ENCODE assay signal across 16 cellular contexts in genomic region chr2:141381946-141382345, GRCh38.
DNase-seq lines count a peak whose midpoint lies in the region; ATAC-seq, FAIRE-seq and TF ChIP-seq lines count a peak whose summit lies in the region.
"Had no signal": no experiment of that assay in that cellular context is flagged by ENCODE, and none has a peak within 500 bp of the region (broad histone marks: within the 10 kb centered on the region; RNA-seq: fewer than 3 reads in every experiment).

No MANE protein-coding gene starts in this region.

- no peak overlapping the region for H4K8ac ChIP-seq in H1 (ENCODE audit: extremely low read depth, insufficient read depth, low read length)

- no peak overlapping the region for H3K56ac ChIP-seq in H1 (replicated peaks; ENCODE audit: insufficient read length, low read depth, low read length)

- no peaks in the 10 kb centered on the region for H3K79me2 ChIP-seq in DND-41 (ENCODE audit: insufficient read depth, low read length)
- no peaks in the 10 kb centered on the region for H3K79me2 ChIP-seq in H1 (ENCODE audit: control insufficient read depth in 1 of 2, insufficient read depth in 2 of 2, low read length in 2 of 2)
- H3K79me2 ChIP-seq in mammary epithelial cell (ENCODE audit: insufficient read depth, low read length) = no peaks in the 10 kb centered on the region

- H3K4me2 ChIP-seq in DND-41 (ENCODE audit: insufficient read depth, low read length) = no peak overlapping the region; the same call in 1 of the 2 replicates
- no peak overlapping the region for H3K4me2 ChIP-seq in H1 (ENCODE audit: insufficient read depth in 1 of 2, low read depth in 2 of 2, low read length in 2 of 2)
- H3K4me2 ChIP-seq in mammary epithelial cell (ENCODE audit: insufficient read depth, low read depth, low read length) = no peak overlapping the region
- H3K4me2 ChIP-seq: BLaER1 had no signal

- DNase-seq in DND-41 (no peak), NCI-H446 treated with DMSO at 0.1 percent for 48 hours (lab: John Stamatoyannopoulos, UW) (peak; percentile 90), H1 (ENCODE audit: low read depth in 1 of 2, low spot score in 2 of 2) (no peak), pons (ENCODE audit: low spot score) (peak; percentile 8), mammary epithelial cell (no peak), SHP77 (lab: John Stamatoyannopoulos, UW) (no peak), NCI-H1092 treated with DMSO at 0.1 percent for 48 hours (lab: John Stamatoyannopoulos, UW) (no peak)
- DNase-seq: 8988T; CD4-positive, alpha-beta memory T cell; DMS153; DMS79 had no signal

- H4K20me1 ChIP-seq in DND-41 (ENCODE audit: insufficient read depth, low read length) (no peaks in the 10 kb centered on the region), H1 (replicated peaks in 1 of 2; ENCODE audit: control insufficient read depth in 1 of 2, insufficient read depth in 2 of 2, low read length in 2 of 2) (no peaks in the 10 kb centered on the region), mammary epithelial cell (ENCODE audit: insufficient read depth, low read length) (no peaks in the 10 kb centered on the region)
- H4K20me1 ChIP-seq: BLaER1 had no signal

- 89% methylated on average over 1 of the region's 1 CpG; no CpG with 5 or more reads in 1 of the 2 experiments for WGBS in H1 (ENCODE audit: extremely low coverage in 1 of 2, insufficient coverage in 1 of 2, insufficient read length in 1 of 2, insufficient replicate concordance in 2 of 2, low coverage in 1 of 2, low lambda C conversion rate in 2 of 2, missing lambda C conversion rate in 1 of 2), 2 experiments
- WGBS in mammary epithelial cell (ENCODE audit: low coverage, missing lambda C conversion rate) = 63% methylated on average over 1 of the region's 1 CpG

- in situ Hi-C loops in mammary epithelial cell (cut with MboI; ENCODE audit: low sequenced_read_pairs in 2 of 2) = no loop called here

- H3K27ac ChIP-seq in DND-41 (ENCODE audit: low read length) (peak overlapping the region; percentile 94), H1 (ENCODE audit: low read depth, low read length) (no peak overlapping the region), mammary epithelial cell (ENCODE audit: insufficient read depth, low read depth, low read length) (no peak overlapping the region)
- H3K27ac ChIP-seq: BLaER1, HL-60 had no signal

- CTCF ChIA-PET in H1 (lab: Charles Lee; ENCODE audit: partially characterized antibody) = interaction anchor here (0.6 kb wide), 1 partner anchor 637 kb away, joined by 3 read pairs; no protein-coding TSS in a partner anchor
- CTCF ChIA-PET in mammary epithelial cell (lab: Charles Lee; ENCODE audit: low non-redundant PET) = no interaction called here

- no peak overlapping the region for H3K4ac ChIP-seq in H1 (replicated peaks; ENCODE audit: insufficient read length, low read depth, low read length)

- TF ChIP-seq CTCF in DND-41 (IDR thresholded peaks at IDR 0.05; ENCODE audit: borderline replicate concordance, extremely low read depth, low read length, poor library complexity, severe bottlenecking) = no peak
- no peak for TF ChIP-seq CTCF in H1 (IDR thresholded peaks at IDR 0.05; ENCODE audit: control extremely low read depth in 1 of 3, insufficient read depth in 1 of 3, low read depth in 1 of 3, low read length in 3 of 3)
- TF ChIP-seq CTCF in mammary epithelial cell (conservative IDR thresholded peaks at IDR 0.05 in 1 of 2, IDR thresholded peaks at IDR 0.05 in 1 of 2; ENCODE audit: extremely low read depth in 1 of 2, insufficient read depth in 1 of 2, low read depth in 1 of 2, low read length in 2 of 2) = no peak

- H3K27me3 ChIP-seq in DND-41 (ENCODE audit: insufficient read depth, low read length, poor library complexity) (no peaks in the 10 kb centered on the region), H1 (replicated peaks in 1 of 4; ENCODE audit: control insufficient read depth in 3 of 4, extremely low read depth in 1 of 4, insufficient read depth in 3 of 4, low read length in 3 of 4) (no peaks in the 10 kb centered on the region), mammary epithelial cell (ENCODE audit: insufficient read depth, low read length) (no peaks in the 10 kb centered on the region)
- H3K27me3 ChIP-seq: BLaER1 had no signal

- H2BK120ac ChIP-seq in H1 (replicated peaks; ENCODE audit: low read depth, low read length) = no peak overlapping the region

- no peak for TF ChIP-seq RAD21 in H1 (IDR thresholded peaks at IDR 0.05 in 1 of 2, conservative IDR thresholded peaks at IDR 0.05 in 1 of 2; ENCODE audit: low read depth in 2 of 2, low read length in 2 of 2)

- peaks cover 4% of the 10 kb centered on the region for H3K9me3 ChIP-seq in DND-41 (ENCODE audit: insufficient read depth, low read length, severe bottlenecking)
- 0 out of 4 replicates have a peak, but pooled peaks cover 0 to 2% of the 10 kb centered on the region in 2 experiments for H3K9me3 ChIP-seq in H1 (ENCODE audit: insufficient read depth in 2 of 2, low read depth in 1 of 2, low read length in 1 of 2)
- no peaks in the 10 kb centered on the region for H3K9me3 ChIP-seq in mammary epithelial cell (replicated peaks; ENCODE audit: insufficient read depth, low read length)
- H3K9me3 ChIP-seq: BLaER1, HAP-1 had no signal

- no peak for TF ChIP-seq POLR2A in H1 (IDR thresholded peaks at IDR 0.05; ENCODE audit: control extremely low read depth in 1 of 2, low read depth in 2 of 2, low read length in 2 of 2)

- H3K79me1 ChIP-seq in H1 (ENCODE audit: low read depth, low read length) = no peaks in the 10 kb centered on the region

- BruUV-seq in mammary epithelial cell (replicated peaks; lab: Mats Ljungman, UMichigan) = no TSS peak

- H2BK15ac ChIP-seq in H1 (ENCODE audit: low read length) = no peak overlapping the region

- TF ChIP-seq EP300 in H1 (IDR thresholded peaks at IDR 0.05; ENCODE audit: borderline replicate concordance in 1 of 2, low read depth in 2 of 2, low read length in 2 of 2) = no peak

- H3K4me3 ChIP-seq in DND-41 (ENCODE audit: low read depth in 1 of 2, low read length in 2 of 2) (no peak overlapping the region), H1 (ENCODE audit: extremely low read depth in 1 of 4, insufficient read depth in 2 of 4, low read depth in 3 of 4, low read length in 4 of 4) (no peak overlapping the region), mammary epithelial cell (replicated peaks in 1 of 3; ENCODE audit: insufficient read depth in 1 of 3, low read depth in 2 of 3, low read length in 3 of 3) (no peak overlapping the region)
- H3K4me3 ChIP-seq: BLaER1, GM12878, HAP-1 had no signal

- H3K36me3 ChIP-seq in DND-41 (ENCODE audit: insufficient read depth, low read length) = no peaks in the 10 kb centered on the region
- H3K36me3 ChIP-seq in H1 (ENCODE audit: control insufficient read depth in 2 of 4, insufficient read depth in 4 of 4, low read length in 3 of 4) = no peaks in the 10 kb centered on the region
- no peaks in the 10 kb centered on the region for H3K36me3 ChIP-seq in mammary epithelial cell (ENCODE audit: insufficient read depth, low read length)
- H3K36me3 ChIP-seq: BLaER1, HAP-1 had no signal

- H3K23ac ChIP-seq in H1 (ENCODE audit: insufficient read length) = no peak overlapping the region

- H3K4me1 ChIP-seq in DND-41 (ENCODE audit: insufficient read depth, low read length) (peaks cover 74% of the 10 kb centered on the region), H1 (replicated peaks in 1 of 4; ENCODE audit: control insufficient read depth in 3 of 4, insufficient read depth in 4 of 4, low read length in 3 of 4) (no peaks in the 10 kb centered on the region), mammary epithelial cell (ENCODE audit: insufficient read depth, low read length) (no peaks in the 10 kb centered on the region)
- H3K4me1 ChIP-seq: HAP-1 had no signal

- intact Hi-C loops in mammary epithelial cell (cut with micrococcal nuclease) = no loop called here

- H3K23me2 ChIP-seq in H1 (ENCODE audit: low read depth, low read length) = no peaks in the 10 kb centered on the region

- no peak overlapping the region for H3K18ac ChIP-seq in H1 (ENCODE audit: extremely low read depth, low read length)

- no peak for ATAC-seq in DND-41 (ENCODE audit: insufficient read depth, low read depth)
- ATAC-seq: GM12878 had no signal

- no peak overlapping the region for H2BK12ac ChIP-seq in H1 (ENCODE audit: low read depth, low read length)

- FAIRE-seq in H1 (lab: Jason Lieb, UNC) = no peak
- FAIRE-seq: GM12878, GM19239 had no signal

- no peak overlapping the region for H2BK20ac ChIP-seq in H1 (ENCODE audit: low read length)

- no peak overlapping the region for H3K9ac ChIP-seq in DND-41 (ENCODE audit: low read depth, low read length)
- no peak overlapping the region for H3K9ac ChIP-seq in H1 (replicated peaks in 1 of 4; ENCODE audit: extremely low read depth in 1 of 4, low read depth in 3 of 4, low read length in 3 of 4)
- no peak overlapping the region for H3K9ac ChIP-seq in mammary epithelial cell (ENCODE audit: insufficient read depth, low read length)
- H3K9ac ChIP-seq: BLaER1 had no signal

- no peak overlapping the region for H2AK5ac ChIP-seq in H1 (ENCODE audit: low read depth, low read length)

- H4K91ac ChIP-seq in H1 (replicated peaks; ENCODE audit: insufficient read length, low read length) = no peak overlapping the region

- dilution Hi-C loops in mammary epithelial cell (cut with HindIII; ENCODE audit: low sequenced_read_pairs) = no loop called here

- POLR2A ChIA-PET in H1 (lab: Charles Lee; ENCODE audit: partially characterized antibody) = no interaction called here

- H2AFZ ChIP-seq in DND-41 (ENCODE audit: low read depth, low read length) = peak overlapping the region; percentile 40
- peak overlapping the region; percentile 64; the same call in 1 of the 2 replicates for H2AFZ ChIP-seq in H1 (ENCODE audit: low read length)
- H2AFZ ChIP-seq in mammary epithelial cell (ENCODE audit: low read depth, low read length) = no peak overlapping the region

- H4K5ac ChIP-seq in H1 (ENCODE audit: insufficient read length, low read depth, low read length) = no peak overlapping the region

- no peak overlapping the region for H3K14ac ChIP-seq in H1 (ENCODE audit: insufficient read length)

- no peak overlapping the region for H2BK5ac ChIP-seq in H1 (ENCODE audit: low read depth, low read length)

TF ChIP-seq in H1, 55 proteins besides CTCF, POLR2A, EP300 and RAD21 (continues in another document):
- TF ChIP-seq ASH2L (IDR thresholded peaks at IDR 0.05; ENCODE audit: low read length) (no peak), NRF1 (IDR thresholded peaks at IDR 0.05; ENCODE audit: low read depth, low read length) (no peak), KDM5A (IDR thresholded peaks at IDR 0.05; ENCODE audit: low read length) (no peak), TAF7 (optimal IDR thresholded peaks at IDR 0.05; ENCODE audit: borderline replicate concordance, low read depth, low read length) (no peak), E2F6 (IDR thresholded peaks at IDR 0.05) (no peak)
- TF ChIP-seq, protein P1, sequence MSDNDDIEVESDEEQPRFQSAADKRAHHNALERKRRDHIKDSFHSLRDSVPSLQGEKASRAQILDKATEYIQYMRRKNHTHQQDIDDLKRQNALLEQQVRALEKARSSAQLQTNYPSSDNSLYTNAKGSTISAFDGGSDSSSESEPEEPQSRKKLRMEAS (IDR thresholded peaks at IDR 0.05) = no peak

Comparison
In these comparisons a context has a peak if more than half of its experiments do, and no peak if none do; other contexts are left out.
1. DNase-seq: peak in NCI-H446 treated with DMSO at 0.1 percent for 48 hours (single experiment) and pons (single experiment); none in DND-41 (single experiment), H1 (0 of 2), mammary epithelial cell (single experiment), SHP77 (0 of 2) and NCI-H1092 treated with DMSO at 0.1 percent for 48 hours (single experiment).